18 cellular contexts compared by ENCODE assay signal in genomic region chr16:87340198-87340597, GRCh38. TPM values are rescaled to one million over a fixed set of nuclear protein-coding genes. Genes with fewer than 3 reads are reported as not detected.
A peak's percentile ranks its signal among the peaks of the same experiment; 100 is the strongest.
DNase-seq lines count a peak whose midpoint lies in the region; ATAC-seq and TF ChIP-seq lines count a peak whose summit lies in the region.
"Had no signal": no experiment of that assay in that cellular context is flagged by ENCODE, and none has a peak within 500 bp of the region (broad histone marks: within the 10 kb centered on the region; RNA-seq: fewer than 3 reads in every experiment).

No MANE protein-coding gene starts in this region.

- no peaks in the 10 kb centered on the region for H3K9me3 ChIP-seq in T-helper 17 cell (ENCODE audit: control insufficient read depth, low read length, poor library complexity, severe bottlenecking)
- H3K9me3 ChIP-seq: BE2C, Caco-2, HAP-1 had no signal

- ATAC-seq in activated naive CD8-positive, alpha-beta T cell treated with anti-CD3 and anti-CD28 coated beads, Interleukin-2, amount 10 ng/mL, durations not matched to agents 7 days and 5 days (ENCODE audit: low read depth): no peak
- no peak for ATAC-seq in activated naive CD8-positive, alpha-beta T cell treated with anti-CD3 and anti-CD28 coated beads, Interleukin-2, amount 50 U/mL, for 24 hours
- ATAC-seq in T-helper 17 cell (no peak), HG03520 (IDR thresholded peaks at IDR 0.05; ENCODE audit: unreplicated experiment) (no peak), HG03342 (IDR thresholded peaks at IDR 0.05; ENCODE audit: unreplicated experiment) (no peak)
- ATAC-seq: GM12878 had no signal

- H3K36me3 Mint-ChIP-seq in activated naive CD8-positive, alpha-beta T cell treated with anti-CD3 and anti-CD28 coated beads, Interleukin-2, amount 10 ng/mL, durations not matched to agents 7 days and 5 days: peaks cover 21% of the 10 kb centered on the region
- H3K36me3 Mint-ChIP-seq in activated naive CD8-positive, alpha-beta T cell treated with anti-CD3 and anti-CD28 coated beads, Interleukin-2, amount 50 U/mL, for 24 hours (ENCODE audit: low read depth): peaks cover 41% of the 10 kb centered on the region
- H3K36me3 Mint-ChIP-seq in T-helper 17 cell (ENCODE audit: low read depth) (no peaks in the 10 kb centered on the region), glutamatergic neuron (ENCODE audit: unreplicated experiment) (peaks cover 9% of the 10 kb centered on the region)
- H3K36me3 Mint-ChIP-seq in activated T-helper 2 cell treated with anti-CD3 and anti-CD28 coated beads, Interferon-gamma antibody, Interleukin-2, Interleukin-4, amounts not matched to agents 10 μg/mL and 5 μg/mL and 100 μg/mL, durations not matched to agents 14 hours and 24 hours and 36 hours (ENCODE audit: low read depth): peaks cover 30% of the 10 kb centered on the region

- H3K4me3 Mint-ChIP-seq in activated naive CD8-positive, alpha-beta T cell treated with anti-CD3 and anti-CD28 coated beads, Interleukin-2, amount 10 ng/mL, durations not matched to agents 7 days and 5 days: no peak overlapping the region
- H3K4me3 Mint-ChIP-seq in activated naive CD8-positive, alpha-beta T cell treated with anti-CD3 and anti-CD28 coated beads, Interleukin-2, amount 50 U/mL, for 24 hours: no peak overlapping the region
- H3K4me3 Mint-ChIP-seq in T-helper 17 cell (no peak overlapping the region), glutamatergic neuron (ENCODE audit: unreplicated experiment) (no peak overlapping the region)
- no peak overlapping the region for H3K4me3 Mint-ChIP-seq in activated T-helper 2 cell treated with anti-CD3 and anti-CD28 coated beads, Interferon-gamma antibody, Interleukin-2, Interleukin-4, amounts not matched to agents 10 μg/mL and 5 μg/mL and 100 μg/mL, durations not matched to agents 14 hours and 24 hours and 36 hours (ENCODE audit: low read depth)
- H3K4me3 Mint-ChIP-seq: CD4-positive, CD25-positive, alpha-beta regulatory T cell had no signal

- in situ Hi-C loops in G401 (cut with HindIII; ENCODE audit: low sequenced_read_pairs): no loop called here

- H3K27me3 Mint-ChIP-seq in activated naive CD8-positive, alpha-beta T cell treated with anti-CD3 and anti-CD28 coated beads, Interleukin-2, amount 10 ng/mL, durations not matched to agents 7 days and 5 days: no peaks in the 10 kb centered on the region
- H3K27me3 Mint-ChIP-seq in activated naive CD8-positive, alpha-beta T cell treated with anti-CD3 and anti-CD28 coated beads, Interleukin-2, amount 50 U/mL, for 24 hours: no peaks in the 10 kb centered on the region
- H3K27me3 Mint-ChIP-seq in T-helper 17 cell (no peaks in the 10 kb centered on the region), glutamatergic neuron (ENCODE audit: unreplicated experiment) (peaks cover 10% of the 10 kb centered on the region)
- no peaks in the 10 kb centered on the region for H3K27me3 Mint-ChIP-seq in activated T-helper 2 cell treated with anti-CD3 and anti-CD28 coated beads, Interferon-gamma antibody, Interleukin-2, Interleukin-4, amounts not matched to agents 10 μg/mL and 5 μg/mL and 100 μg/mL, durations not matched to agents 14 hours and 24 hours and 36 hours (ENCODE audit: low read depth)
- H3K27me3 Mint-ChIP-seq: CD4-positive, CD25-positive, alpha-beta regulatory T cell had no signal

- intact Hi-C loops in activated T-helper 2 cell treated with anti-CD3 and anti-CD28 coated beads, Interferon-gamma antibody, Interleukin-2, Interleukin-4, amounts not matched to agents 10 μg/mL and 5 μg/mL and 100 μg/mL, durations not matched to agents 14 hours and 24 hours and 36 hours (cut with micrococcal nuclease): no loop called here

- POLR2A ChIA-PET in activated naive CD8-positive, alpha-beta T cell treated with anti-CD3 and anti-CD28 coated beads, Interleukin-2, amount 10 ng/mL, durations not matched to agents 7 days and 5 days (lab: Charles Lee): no interaction called here

- DNase-seq in activated naive CD8-positive, alpha-beta T cell treated with anti-CD3 and anti-CD28 coated beads, Interleukin-2, amount 10 ng/mL, durations not matched to agents 7 days and 5 days: no peak
- no peak for DNase-seq in activated naive CD8-positive, alpha-beta T cell treated with anti-CD3 and anti-CD28 coated beads, Interleukin-2, amount 50 U/mL, for 24 hours
- DNase-seq in G401 (ENCODE audit: low spot score) (peak; percentile 64), T-helper 17 cell (no peak), glutamatergic neuron (no peak)
- DNase-seq in activated T-helper 2 cell treated with anti-CD3 and anti-CD28 coated beads, Interferon-gamma antibody, Interleukin-2, Interleukin-4, amounts not matched to agents 10 μg/mL and 5 μg/mL and 100 μg/mL, durations not matched to agents 14 hours and 24 hours and 36 hours (ENCODE audit: low spot score): no peak
- DNase-seq: ACHN; BE2C; C1 segment of cervical spinal cord; Caco-2; CD4-positive, CD25-positive, alpha-beta regulatory T cell; DMS79; GF-D8; GM23248 had no signal

- no peaks in the 10 kb centered on the region for H3K9me3 Mint-ChIP-seq in activated naive CD8-positive, alpha-beta T cell treated with anti-CD3 and anti-CD28 coated beads, Interleukin-2, amount 10 ng/mL, durations not matched to agents 7 days and 5 days
- H3K9me3 Mint-ChIP-seq in activated naive CD8-positive, alpha-beta T cell treated with anti-CD3 and anti-CD28 coated beads, Interleukin-2, amount 50 U/mL, for 24 hours: no peaks in the 10 kb centered on the region
- H3K9me3 Mint-ChIP-seq in glutamatergic neuron (ENCODE audit: unreplicated experiment): peaks cover 5% of the 10 kb centered on the region
- no peaks in the 10 kb centered on the region for H3K9me3 Mint-ChIP-seq in activated T-helper 2 cell treated with anti-CD3 and anti-CD28 coated beads, Interferon-gamma antibody, Interleukin-2, Interleukin-4, amounts not matched to agents 10 μg/mL and 5 μg/mL and 100 μg/mL, durations not matched to agents 14 hours and 24 hours and 36 hours
- H3K9me3 Mint-ChIP-seq: CD4-positive, CD25-positive, alpha-beta regulatory T cell had no signal

- H3K4me1 Mint-ChIP-seq in activated naive CD8-positive, alpha-beta T cell treated with anti-CD3 and anti-CD28 coated beads, Interleukin-2, amount 10 ng/mL, durations not matched to agents 7 days and 5 days: peaks cover 16% of the 10 kb centered on the region
- H3K4me1 Mint-ChIP-seq in activated naive CD8-positive, alpha-beta T cell treated with anti-CD3 and anti-CD28 coated beads, Interleukin-2, amount 50 U/mL, for 24 hours: peaks cover 31% of the 10 kb centered on the region
- peaks cover 10% of the 10 kb centered on the region for H3K4me1 Mint-ChIP-seq in T-helper 17 cell
- peaks cover 14% of the 10 kb centered on the region for H3K4me1 Mint-ChIP-seq in glutamatergic neuron (ENCODE audit: low read depth, unreplicated experiment)
- peaks cover 12% of the 10 kb centered on the region for H3K4me1 Mint-ChIP-seq in activated T-helper 2 cell treated with anti-CD3 and anti-CD28 coated beads, Interferon-gamma antibody, Interleukin-2, Interleukin-4, amounts not matched to agents 10 μg/mL and 5 μg/mL and 100 μg/mL, durations not matched to agents 14 hours and 24 hours and 36 hours (ENCODE audit: low read depth)

- TF ChIP-seq CTCF in glutamatergic neuron (IDR thresholded peaks at IDR 0.05; ENCODE audit: partially characterized antibody, unreplicated experiment): no peak

- H3K27ac Mint-ChIP-seq in activated naive CD8-positive, alpha-beta T cell treated with anti-CD3 and anti-CD28 coated beads, Interleukin-2, amount 10 ng/mL, durations not matched to agents 7 days and 5 days: peak overlapping the region; percentile 51
- no peak overlapping the region for H3K27ac Mint-ChIP-seq in activated naive CD8-positive, alpha-beta T cell treated with anti-CD3 and anti-CD28 coated beads, Interleukin-2, amount 50 U/mL, for 24 hours
- H3K27ac Mint-ChIP-seq in T-helper 17 cell: peak overlapping the region; percentile 60
- peak overlapping the region; percentile 64 for H3K27ac Mint-ChIP-seq in glutamatergic neuron (ENCODE audit: unreplicated experiment)
- no peak overlapping the region for H3K27ac Mint-ChIP-seq in activated T-helper 2 cell treated with anti-CD3 and anti-CD28 coated beads, Interferon-gamma antibody, Interleukin-2, Interleukin-4, amounts not matched to agents 10 μg/mL and 5 μg/mL and 100 μg/mL, durations not matched to agents 14 hours and 24 hours and 36 hours

RNA-seq across cellular contexts. Expression of gene C16orf95, which starts 23.0 kb away (rescaled TPM):
- 1 to 10 TPM; 4.9 to 8.0 TPM for total RNA-seq in activated naive CD8-positive, alpha-beta T cell treated with anti-CD3 and anti-CD28 coated beads, Interleukin-2, amount 10 ng/mL, durations not matched to agents 7 days and 5 days
- total RNA-seq in G401 (2014; rRNA removed; shearing (Covaris generic)): 7.0 and 14.2 TPM in 2 replicates
- total RNA-seq in T-helper 17 cell (1 to 10 TPM; 2.0 to 2.6 TPM), glutamatergic neuron (ENCODE audit: unreplicated experiment) (9.2 TPM)
- total RNA-seq in activated T-helper 2 cell treated with anti-CD3 and anti-CD28 coated beads, Interferon-gamma antibody, Interleukin-2, Interleukin-4, amounts not matched to agents 10 μg/mL and 5 μg/mL and 100 μg/mL, durations not matched to agents 14 hours and 24 hours and 36 hours: 12.3 and 12.4 TPM in 2 replicates

RNA-seq across cellular contexts. Expression of gene FBXO31, which starts 43.4 kb away (rescaled TPM):
- total RNA-seq in activated naive CD8-positive, alpha-beta T cell treated with anti-CD3 and anti-CD28 coated beads, Interleukin-2, amount 10 ng/mL, durations not matched to agents 7 days and 5 days: 10 to 100 TPM; 36.6 TPM
- 11.9 and 15.4 TPM in 2 replicates for total RNA-seq in G401 (2014; rRNA removed; shearing (Covaris generic))
- 10 to 100 TPM; 32.7 to 41.7 TPM for total RNA-seq in T-helper 17 cell
- 66.7 TPM for total RNA-seq in glutamatergic neuron (ENCODE audit: unreplicated experiment)
- 33.6 and 40.1 TPM in 2 replicates for total RNA-seq in activated T-helper 2 cell treated with anti-CD3 and anti-CD28 coated beads, Interferon-gamma antibody, Interleukin-2, Interleukin-4, amounts not matched to agents 10 μg/mL and 5 μg/mL and 100 μg/mL, durations not matched to agents 14 hours and 24 hours and 36 hours

RNA-seq across cellular contexts. Expression of gene MAP1LC3B, which starts 51.9 kb away (rescaled TPM):
- total RNA-seq in activated naive CD8-positive, alpha-beta T cell treated with anti-CD3 and anti-CD28 coated beads, Interleukin-2, amount 10 ng/mL, durations not matched to agents 7 days and 5 days: 10 to 100 TPM; 55.6 to 57.4 TPM
- total RNA-seq in G401 (2014; rRNA removed; shearing (Covaris generic)): 26.7 and 40.8 TPM in 2 replicates
- total RNA-seq in T-helper 17 cell (100 to 1,000 TPM in 1 of 2 donors, 10 to 100 TPM in 1; 90.6 to 102 TPM), glutamatergic neuron (ENCODE audit: unreplicated experiment) (297 TPM)
- 40.6 and 43.6 TPM in 2 replicates for total RNA-seq in activated T-helper 2 cell treated with anti-CD3 and anti-CD28 coated beads, Interferon-gamma antibody, Interleukin-2, Interleukin-4, amounts not matched to agents 10 μg/mL and 5 μg/mL and 100 μg/mL, durations not matched to agents 14 hours and 24 hours and 36 hours

Comparison
In these comparisons a context has a peak if more than half of its experiments do, and no peak if none do; other contexts are left out.
1. H3K27ac Mint-ChIP-seq: peak in activated naive CD8-positive, alpha-beta T cell treated with anti-CD3 and anti-CD28 coated beads, Interleukin-2, amount 10 ng/mL, durations not matched to agents 7 days and 5 days (single experiment), T-helper 17 cell (single experiment) and glutamatergic neuron (single experiment); none in activated naive CD8-positive, alpha-beta T cell treated with anti-CD3 and anti-CD28 coated beads, Interleukin-2, amount 50 U/mL, for 24 hours (single experiment) and activated T-helper 2 cell treated with anti-CD3 and anti-CD28 coated beads, Interferon-gamma antibody, Interleukin-2, Interleukin-4, amounts not matched to agents 10 μg/mL and 5 μg/mL and 100 μg/mL, durations not matched to agents 14 hours and 24 hours and 36 hours (single experiment).